ENCODE assay signal across 1 cellular context in genomic region chr21:17467829-17468228, GRCh38.
TF ChIP-seq lines count a peak whose summit lies in the region.

No MANE protein-coding gene starts in this region.

TF ChIP-seq in liver, 16 proteins besides CTCF, POLR2A, EP300 and RAD21 (continued from another document):
- TF ChIP-seq, protein P1, sequence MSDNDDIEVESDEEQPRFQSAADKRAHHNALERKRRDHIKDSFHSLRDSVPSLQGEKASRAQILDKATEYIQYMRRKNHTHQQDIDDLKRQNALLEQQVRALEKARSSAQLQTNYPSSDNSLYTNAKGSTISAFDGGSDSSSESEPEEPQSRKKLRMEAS (IDR thresholded peaks at IDR 0.05) = no peak
- TF ChIP-seq GABPA (IDR thresholded peaks at IDR 0.05 in 1 of 2, conservative IDR thresholded peaks at IDR 0.05 in 1 of 2) (no peak), TAF1 (conservative IDR thresholded peaks at IDR 0.05) (no peak), SP1 (IDR thresholded peaks at IDR 0.05) (no peak)
- TF ChIP-seq, protein P2, sequence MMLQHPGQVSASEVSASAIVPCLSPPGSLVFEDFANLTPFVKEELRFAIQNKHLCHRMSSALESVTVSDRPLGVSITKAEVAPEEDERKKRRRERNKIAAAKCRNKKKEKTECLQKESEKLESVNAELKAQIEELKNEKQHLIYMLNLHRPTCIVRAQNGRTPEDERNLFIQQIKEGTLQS (IDR thresholded peaks at IDR 0.05) = no peak
